1 cellular context compared by ENCODE assay signal in the genomic region with DNA sequence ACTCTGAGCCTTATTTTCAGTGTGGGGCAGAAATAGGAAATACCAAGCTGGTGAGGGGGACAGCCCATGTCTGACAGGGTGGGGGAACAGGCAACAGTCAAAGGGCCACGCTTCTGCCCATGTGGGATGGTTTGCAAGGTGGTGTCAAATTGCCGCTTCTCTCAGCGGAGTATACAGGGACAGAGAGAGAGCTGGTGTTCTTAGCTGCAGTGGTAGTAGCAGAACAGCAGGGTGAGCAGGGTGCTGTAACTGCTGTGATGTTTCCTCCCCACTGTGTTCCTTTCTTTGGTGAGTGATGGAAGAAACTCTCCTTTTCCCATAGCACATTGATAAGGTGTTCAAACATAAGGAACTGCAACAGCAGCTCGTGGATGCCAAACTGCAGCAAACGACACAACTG.
TF ChIP-seq lines count a peak whose summit lies in the region.

No MANE protein-coding gene starts in this region.

TF ChIP-seq in IMR-90, 13 proteins besides CTCF, POLR2A, EP300 and RAD21 (continued from another document):
- TF ChIP-seq, protein P1, sequence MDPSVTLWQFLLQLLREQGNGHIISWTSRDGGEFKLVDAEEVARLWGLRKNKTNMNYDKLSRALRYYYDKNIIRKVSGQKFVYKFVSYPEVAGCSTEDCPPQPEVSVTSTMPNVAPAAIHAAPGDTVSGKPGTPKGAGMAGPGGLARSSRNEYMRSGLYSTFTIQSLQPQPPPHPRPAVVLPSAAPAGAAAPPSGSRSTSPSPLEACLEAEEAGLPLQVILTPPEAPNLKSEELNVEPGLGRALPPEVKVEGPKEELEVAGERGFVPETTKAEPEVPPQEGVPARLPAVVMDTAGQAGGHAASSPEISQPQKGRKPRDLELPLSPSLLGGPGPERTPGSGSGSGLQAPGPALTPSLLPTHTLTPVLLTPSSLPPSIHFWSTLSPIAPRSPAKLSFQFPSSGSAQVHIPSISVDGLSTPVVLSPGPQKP (IDR thresholded peaks at IDR 0.05; ENCODE audit: borderline replicate concordance, low read depth, low read length): no peak
- no peak for TF ChIP-seq MAZ (IDR thresholded peaks at IDR 0.05; ENCODE audit: borderline replicate concordance, low read depth, low read length)
- TF ChIP-seq CHD1 (IDR thresholded peaks at IDR 0.05; ENCODE audit: low read depth, low read length): no peak
- TF ChIP-seq, protein P2, sequence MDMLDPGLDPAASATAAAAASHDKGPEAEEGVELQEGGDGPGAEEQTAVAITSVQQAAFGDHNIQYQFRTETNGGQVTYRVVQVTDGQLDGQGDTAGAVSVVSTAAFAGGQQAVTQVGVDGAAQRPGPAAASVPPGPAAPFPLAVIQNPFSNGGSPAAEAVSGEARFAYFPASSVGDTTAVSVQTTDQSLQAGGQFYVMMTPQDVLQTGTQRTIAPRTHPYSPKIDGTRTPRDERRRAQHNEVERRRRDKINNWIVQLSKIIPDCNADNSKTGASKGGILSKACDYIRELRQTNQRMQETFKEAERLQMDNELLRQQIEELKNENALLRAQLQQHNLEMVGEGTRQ (IDR thresholded peaks at IDR 0.05; ENCODE audit: low read depth, low read length): no peak
- TF ChIP-seq BHLHE40 (IDR thresholded peaks at IDR 0.05; ENCODE audit: low read depth, low read length): no peak
- no peak for TF ChIP-seq MAFK (IDR thresholded peaks at IDR 0.05; ENCODE audit: low read depth, low read length)
- no peak for TF ChIP-seq SMC3 (IDR thresholded peaks at IDR 0.05; ENCODE audit: low read depth, low read length)
